ENCODE assay signal across 15 cellular contexts in the genomic region with DNA sequence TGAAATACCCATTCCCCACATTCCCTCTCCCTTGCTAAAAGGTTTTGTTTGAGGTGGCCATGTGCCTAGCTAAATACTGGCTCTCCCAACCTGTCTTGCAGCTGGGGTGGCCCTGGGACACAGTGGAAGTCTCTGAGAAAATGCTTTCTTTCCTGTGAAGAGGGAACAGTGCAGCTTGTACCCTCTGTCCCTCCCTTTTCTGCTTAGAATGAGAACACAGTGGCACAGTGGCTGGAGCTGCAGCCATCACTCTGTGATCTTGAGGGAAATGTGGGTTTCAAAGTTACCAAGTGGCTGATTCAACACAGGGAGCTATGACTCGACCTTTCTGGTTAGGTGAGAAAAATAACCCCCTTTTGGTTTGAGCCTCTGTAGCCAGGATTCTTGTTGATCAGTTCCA.
DNase-seq lines count a peak whose midpoint lies in the region; ATAC-seq and TF ChIP-seq lines count a peak whose summit lies in the region.
"Had no signal": no experiment of that assay in that cellular context is flagged by ENCODE, and none has a peak within 500 bp of the region (broad histone marks: within the 10 kb centered on the region; RNA-seq: fewer than 3 reads in every experiment).

No MANE protein-coding gene starts in this region.

- H3K4me1 Mint-ChIP-seq in activated CD4-positive, alpha-beta T cell treated with anti-CD3 and anti-CD28 coated beads, Interleukin-2, amount 10 ng/mL, durations not matched to agents 7 days and 5 days: peaks cover 89% of the 10 kb centered on the region
- peaks cover 81% of the 10 kb centered on the region for H3K4me1 Mint-ChIP-seq in activated naive CD8-positive, alpha-beta T cell treated with anti-CD3 and anti-CD28 coated beads, Interleukin-2, amount 10 ng/mL, durations not matched to agents 7 days and 5 days
- peaks cover 19 to 21% of the 10 kb centered on the region in 2 donors for H3K4me1 Mint-ChIP-seq in stimulated activated naive B cell treated with anti-CD40 and anti-IgM and Interleukin-4, amounts not matched to agents 10 μg/mL and 1 μg/mL and 100 μg/mL, for 72 hours
- H3K4me1 Mint-ChIP-seq: nephron had no signal

- H3K36me3 Mint-ChIP-seq in activated CD4-positive, alpha-beta T cell treated with anti-CD3 and anti-CD28 coated beads, Interleukin-2, amount 10 ng/mL, durations not matched to agents 7 days and 5 days (ENCODE audit: low read depth): peaks cover 45% of the 10 kb centered on the region
- peaks cover 36% of the 10 kb centered on the region for H3K36me3 Mint-ChIP-seq in activated naive CD8-positive, alpha-beta T cell treated with anti-CD3 and anti-CD28 coated beads, Interleukin-2, amount 10 ng/mL, durations not matched to agents 7 days and 5 days
- H3K36me3 Mint-ChIP-seq in stimulated activated naive B cell treated with anti-CD40 and anti-IgM and Interleukin-4, amounts not matched to agents 10 μg/mL and 1 μg/mL and 100 μg/mL, for 72 hours: no peaks in the 10 kb centered on the region

- ATAC-seq in activated naive CD8-positive, alpha-beta T cell treated with anti-CD3 and anti-CD28 coated beads, Interleukin-2, amount 10 ng/mL, durations not matched to agents 7 days and 5 days (ENCODE audit: low read depth): peak; percentile 88
- ATAC-seq in stimulated activated naive B cell treated with anti-CD40 and anti-IgM and Interleukin-4, amounts not matched to agents 10 μg/mL and 1 μg/mL and 100 μg/mL, for 72 hours (replicated peaks): peak; percentile 85 to 92
- no peak for ATAC-seq in HG03354 (IDR thresholded peaks at IDR 0.05; ENCODE audit: poor library complexity, severe bottlenecking, unreplicated experiment)
- ATAC-seq: HCT116, right cardiac atrium had no signal

- H3K79me2 ChIP-seq in Loucy (ENCODE audit: insufficient read depth, low read length): no peaks in the 10 kb centered on the region

- H2AFZ ChIP-seq in Loucy (ENCODE audit: low read length): peak overlapping the region; percentile 61

- no peaks in the 10 kb centered on the region for H3K36me3 ChIP-seq in Loucy (ENCODE audit: insufficient read depth, low read length)
- H3K36me3 ChIP-seq: ascending aorta, suprapubic skin had no signal

- no peak overlapping the region for H3K4me2 ChIP-seq in Loucy (ENCODE audit: low read depth, low read length, poor library complexity, severe bottlenecking)

- H3K9me2 ChIP-seq in Loucy (replicated peaks; ENCODE audit: low read depth, low read length): no peaks in the 10 kb centered on the region

- no peak overlapping the region for H3K4me3 Mint-ChIP-seq in activated CD4-positive, alpha-beta T cell treated with anti-CD3 and anti-CD28 coated beads, Interleukin-2, amount 10 ng/mL, durations not matched to agents 7 days and 5 days
- peak overlapping the region; percentile 62 for H3K4me3 Mint-ChIP-seq in activated naive CD8-positive, alpha-beta T cell treated with anti-CD3 and anti-CD28 coated beads, Interleukin-2, amount 10 ng/mL, durations not matched to agents 7 days and 5 days
- H3K4me3 Mint-ChIP-seq in stimulated activated naive B cell treated with anti-CD40 and anti-IgM and Interleukin-4, amounts not matched to agents 10 μg/mL and 1 μg/mL and 100 μg/mL, for 72 hours: no peak overlapping the region
- H3K4me3 Mint-ChIP-seq: nephron had no signal

- H3K9me3 Mint-ChIP-seq in activated CD4-positive, alpha-beta T cell treated with anti-CD3 and anti-CD28 coated beads, Interleukin-2, amount 10 ng/mL, durations not matched to agents 7 days and 5 days: peaks cover 19% of the 10 kb centered on the region
- peaks cover 9% of the 10 kb centered on the region for H3K9me3 Mint-ChIP-seq in activated naive CD8-positive, alpha-beta T cell treated with anti-CD3 and anti-CD28 coated beads, Interleukin-2, amount 10 ng/mL, durations not matched to agents 7 days and 5 days
- H3K9me3 Mint-ChIP-seq in stimulated activated naive B cell treated with anti-CD40 and anti-IgM and Interleukin-4, amounts not matched to agents 10 μg/mL and 1 μg/mL and 100 μg/mL, for 72 hours: no peaks in the 10 kb centered on the region

- CTCF ChIA-PET in activated CD4-positive, alpha-beta T cell treated with anti-CD3 and anti-CD28 coated beads, Interleukin-2, amount 10 ng/mL, durations not matched to agents 7 days and 5 days (lab: Charles Lee): interaction anchor here (1.0 to 3.6 kb wide), 6 partner anchors 9 to 44 kb away, joined by 3 to 21 read pairs (median 6); no protein-coding TSS in a partner anchor

- POLR2A ChIA-PET in activated CD4-positive, alpha-beta T cell treated with anti-CD3 and anti-CD28 coated beads, Interleukin-2, amount 10 ng/mL, durations not matched to agents 7 days and 5 days (lab: Charles Lee): interaction anchor here (0.6 to 1.2 kb wide), 3 partner anchors 14 to 213 kb away, joined by 4 to 6 read pairs (median 4); no protein-coding TSS in a partner anchor
- POLR2A ChIA-PET in activated naive CD8-positive, alpha-beta T cell treated with anti-CD3 and anti-CD28 coated beads, Interleukin-2, amount 10 ng/mL, durations not matched to agents 7 days and 5 days (lab: Charles Lee): interaction anchor here (0.7 to 3.9 kb wide), 10 partner anchors 9 to 203 kb away, joined by 3 to 59 read pairs (median 4); no protein-coding TSS in a partner anchor

- no peaks in the 10 kb centered on the region for H3K9me3 ChIP-seq in Loucy (ENCODE audit: insufficient read depth, low read depth, low read length)
- H3K9me3 ChIP-seq: ascending aorta, suprapubic skin had no signal

- H3K4me3 ChIP-seq in Loucy (ENCODE audit: low read length, poor library complexity, severe bottlenecking): no peak overlapping the region
- H3K4me3 ChIP-seq: ascending aorta, suprapubic skin had no signal

- DNase-seq in activated CD4-positive, alpha-beta T cell treated with anti-CD3 and anti-CD28 coated beads, Interleukin-2, amount 10 ng/mL, durations not matched to agents 7 days and 5 days: peak; percentile 48
- DNase-seq in activated CD4-positive, alpha-beta T cell treated with anti-CD3 and anti-CD28 coated beads, Interleukin-2, amount 50 U/mL, for 4 hours: no peak
- peak; percentile 49 for DNase-seq in activated naive CD8-positive, alpha-beta T cell treated with anti-CD3 and anti-CD28 coated beads, Interleukin-2, amount 10 ng/mL, durations not matched to agents 7 days and 5 days
- no peak for DNase-seq in stimulated activated naive B cell treated with anti-CD40 and anti-IgM and Interleukin-4, amounts not matched to agents 10 μg/mL and 1 μg/mL and 100 μg/mL, for 72 hours
- DNase-seq in NCI-H1436 treated with DMSO at 0.1 percent for 48 hours (lab: John Stamatoyannopoulos, UW) (no peak), NCI-H82 (lab: John Stamatoyannopoulos, UW) (no peak)
- DNase-seq: ACHN, NCI-H2029 treated with DMSO at 0.1 percent for 48 hours, right cardiac atrium had no signal

- no peak for TF ChIP-seq CTCF in Loucy (conservative IDR thresholded peaks at IDR 0.05; ENCODE audit: low read length)

- H3K27me3 Mint-ChIP-seq in activated CD4-positive, alpha-beta T cell treated with anti-CD3 and anti-CD28 coated beads, Interleukin-2, amount 10 ng/mL, durations not matched to agents 7 days and 5 days: no peaks in the 10 kb centered on the region
- no peaks in the 10 kb centered on the region for H3K27me3 Mint-ChIP-seq in activated naive CD8-positive, alpha-beta T cell treated with anti-CD3 and anti-CD28 coated beads, Interleukin-2, amount 10 ng/mL, durations not matched to agents 7 days and 5 days
- H3K27me3 Mint-ChIP-seq in stimulated activated naive B cell treated with anti-CD40 and anti-IgM and Interleukin-4, amounts not matched to agents 10 μg/mL and 1 μg/mL and 100 μg/mL, for 72 hours: no peaks in the 10 kb centered on the region

- H3F3A ChIP-seq in Loucy (ENCODE audit: low read depth): 0 out of 2 replicates have a peak, but pooled peaks cover 2% of the 10 kb centered on the region

- H4K20me1 ChIP-seq in Loucy (ENCODE audit: insufficient read depth, low read length, poor library complexity, severe bottlenecking): no peaks in the 10 kb centered on the region

- H3K9ac ChIP-seq in Loucy (ENCODE audit: low read depth, low read length, poor library complexity, severe bottlenecking): no peak overlapping the region

- H3K27me3 ChIP-seq in Loucy (ENCODE audit: insufficient read depth, low read length, poor library complexity, severe bottlenecking): no peaks in the 10 kb centered on the region
- H3K27me3 ChIP-seq: ascending aorta had no signal

- peaks cover 63% of the 10 kb centered on the region for H3K4me1 ChIP-seq in Loucy (ENCODE audit: insufficient read depth, low read length, poor library complexity, severe bottlenecking)
- H3K4me1 ChIP-seq: suprapubic skin had no signal

- peak overlapping the region; percentile 85 for H3K27ac Mint-ChIP-seq in activated CD4-positive, alpha-beta T cell treated with anti-CD3 and anti-CD28 coated beads, Interleukin-2, amount 10 ng/mL, durations not matched to agents 7 days and 5 days
- peak overlapping the region; percentile 93 for H3K27ac Mint-ChIP-seq in activated naive CD8-positive, alpha-beta T cell treated with anti-CD3 and anti-CD28 coated beads, Interleukin-2, amount 10 ng/mL, durations not matched to agents 7 days and 5 days
- peak overlapping the region; percentile 65 for H3K27ac Mint-ChIP-seq in stimulated activated naive B cell treated with anti-CD40 and anti-IgM and Interleukin-4, amounts not matched to agents 10 μg/mL and 1 μg/mL and 100 μg/mL, for 72 hours
- H3K27ac Mint-ChIP-seq: nephron had no signal

Comparison
In these comparisons a context has a peak if more than half of its experiments do, and no peak if none do; other contexts are left out.
1. DNase-seq: peak in activated CD4-positive, alpha-beta T cell treated with anti-CD3 and anti-CD28 coated beads, Interleukin-2, amount 10 ng/mL, durations not matched to agents 7 days and 5 days (single experiment) and activated naive CD8-positive, alpha-beta T cell treated with anti-CD3 and anti-CD28 coated beads, Interleukin-2, amount 10 ng/mL, durations not matched to agents 7 days and 5 days (single experiment); none in activated CD4-positive, alpha-beta T cell treated with anti-CD3 and anti-CD28 coated beads, Interleukin-2, amount 50 U/mL, for 4 hours (0 of 2), stimulated activated naive B cell treated with anti-CD40 and anti-IgM and Interleukin-4, amounts not matched to agents 10 μg/mL and 1 μg/mL and 100 μg/mL, for 72 hours (single experiment), NCI-H1436 treated with DMSO at 0.1 percent for 48 hours (single experiment) and NCI-H82 (single experiment).
2. Peak in every context shown above with its lines, with median percentiles within 50 percentile points of each other: H3K27ac Mint-ChIP-seq.